Comparison of ENCODE assay signal across 9 cellular contexts in genomic region chr13:43087960-43088580, GRCh38.
A peak's percentile ranks its signal among the peaks of the same experiment; 100 is the strongest.
DNase-seq lines count a peak whose midpoint lies in the region; ATAC-seq and TF ChIP-seq lines count a peak whose summit lies in the region.
"Had no signal": no experiment of that assay in that cellular context is flagged by ENCODE, and none has a peak within 500 bp of the region (broad histone marks: within the 10 kb centered on the region; RNA-seq: fewer than 3 reads in every experiment).

No MANE protein-coding gene starts in this region.

- H3K9ac ChIP-seq in duodenal mucosa (ENCODE audit: low read depth in 1 of 2, low read length in 2 of 2), result peak overlapping the region; percentile 56 to 81

- no peak for TF ChIP-seq EP300 in ovary (IDR thresholded peaks at IDR 0.05)

- WGBS in ovary, 3 donors, result 18 to 24% (median 23%) methylated on average over 5 of the region's 5 CpGs

- H3K36me3 ChIP-seq in duodenal mucosa (ENCODE audit: control insufficient read depth in 1 of 2, insufficient read depth in 2 of 2, low read length in 2 of 2), result peaks cover 0 to 7% of the 10 kb centered on the region in 2 donors
- H3K36me3 ChIP-seq in ovary, result no peaks in the 10 kb centered on the region

- H3K4me1 ChIP-seq in duodenal mucosa (ENCODE audit: control insufficient read depth in 1 of 2, insufficient read depth in 2 of 2, low read length in 2 of 2) (peaks cover 3 to 7% of the 10 kb centered on the region in 2 donors), ovary (ENCODE audit: insufficient read depth) (no peaks in the 10 kb centered on the region)

- no peaks in the 10 kb centered on the region for H3K9me3 ChIP-seq in duodenal mucosa (ENCODE audit: control insufficient read depth in 1 of 2, low read length in 2 of 2)
- H3K9me3 ChIP-seq in ovary, result no peaks in the 10 kb centered on the region

- peak; percentile 40 for DNase-seq in EH (ENCODE audit: low read depth)
- no peak for DNase-seq in ovary
- DNase-seq in activated CD8-positive, alpha-beta memory T cell treated with anti-CD3 and anti-CD28 coated beads, Interleukin-2, amount 50 U/mL, for 4 hours, result no peak

- TF ChIP-seq CTCF in ovary (IDR thresholded peaks at IDR 0.05), result no peak

- ATAC-seq in HG03457 (IDR thresholded peaks at IDR 0.05; ENCODE audit: unreplicated experiment) (peak; percentile 50), HG02884 (IDR thresholded peaks at IDR 0.05; ENCODE audit: unreplicated experiment) (no peak), GM21529 (IDR thresholded peaks at IDR 0.05; ENCODE audit: unreplicated experiment) (no peak), GM21825 (IDR thresholded peaks at IDR 0.05; ENCODE audit: unreplicated experiment) (no peak)

- H3K4me3 ChIP-seq in duodenal mucosa (ENCODE audit: low read depth in 1 of 2, low read length in 2 of 2) (peak overlapping the region; percentile 62 to 74), ovary (peak overlapping the region; percentile 29)

- intact Hi-C loops in ovary (cut with DNase I), result loop anchor here in 3 of 4 donors (5.0 to 10.0 kb wide), 4 partner anchors 699 to 787 kb away; partner anchors contain the start of genes CCDC122 (in 1 of the 3), ENOX1 (in 1 of the 3) and LACC1 (in 1 of the 3)

- H3K27me3 ChIP-seq in duodenal mucosa (ENCODE audit: control insufficient read depth in 1 of 2, insufficient read depth in 2 of 2, low read length in 2 of 2) (no peaks in the 10 kb centered on the region), ovary (no peaks in the 10 kb centered on the region)

- H3K27ac ChIP-seq in duodenal mucosa (ENCODE audit: low read depth, low read length) (no peak overlapping the region), ovary (peak overlapping the region in 1 of 2 donors; percentile 28)
- H3K27ac ChIP-seq: HL-60 had no signal

- no peak for TF ChIP-seq POLR2A in ovary (IDR thresholded peaks at IDR 0.05)
